In the genomic region with DNA sequence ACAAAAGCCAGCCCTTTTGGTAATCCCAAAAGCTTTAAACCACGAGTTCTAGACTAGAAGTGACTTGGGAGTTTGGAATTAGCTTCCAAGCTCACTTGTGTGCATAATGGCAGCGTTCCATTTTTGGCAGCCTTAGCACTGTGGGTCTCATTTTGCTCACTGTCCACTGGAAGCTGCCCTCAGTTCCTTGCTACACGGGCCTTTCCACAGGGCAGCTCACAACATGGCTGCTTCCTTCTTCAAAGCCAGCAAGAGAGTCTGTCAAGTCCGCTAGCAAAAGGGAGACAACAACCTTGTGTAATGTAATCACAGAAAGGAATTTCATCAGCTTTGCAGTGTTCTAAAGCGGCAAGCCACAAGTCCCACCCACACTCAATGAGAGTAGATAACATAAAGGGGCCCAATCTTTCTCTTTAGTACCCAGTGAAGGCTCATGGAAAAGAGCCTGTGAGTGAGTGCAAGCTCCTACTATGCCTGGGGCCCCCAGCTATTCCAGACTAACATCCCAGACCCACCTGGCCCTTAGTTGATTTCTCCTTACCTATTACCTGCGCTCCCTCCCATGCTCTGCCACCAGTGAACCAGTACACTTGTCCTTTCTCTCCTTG, we compare ENCODE assay signal across 1 cellular context.
TF ChIP-seq lines count a peak whose summit lies in the region.

No MANE protein-coding gene starts in this region.

TF ChIP-seq in GM12878, 131 proteins besides CTCF, POLR2A, EP300 and RAD21 (continued from another document):
- TF ChIP-seq, protein P1, sequence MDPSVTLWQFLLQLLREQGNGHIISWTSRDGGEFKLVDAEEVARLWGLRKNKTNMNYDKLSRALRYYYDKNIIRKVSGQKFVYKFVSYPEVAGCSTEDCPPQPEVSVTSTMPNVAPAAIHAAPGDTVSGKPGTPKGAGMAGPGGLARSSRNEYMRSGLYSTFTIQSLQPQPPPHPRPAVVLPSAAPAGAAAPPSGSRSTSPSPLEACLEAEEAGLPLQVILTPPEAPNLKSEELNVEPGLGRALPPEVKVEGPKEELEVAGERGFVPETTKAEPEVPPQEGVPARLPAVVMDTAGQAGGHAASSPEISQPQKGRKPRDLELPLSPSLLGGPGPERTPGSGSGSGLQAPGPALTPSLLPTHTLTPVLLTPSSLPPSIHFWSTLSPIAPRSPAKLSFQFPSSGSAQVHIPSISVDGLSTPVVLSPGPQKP (IDR thresholded peaks at IDR 0.05; ENCODE audit: low read depth, low read length), result no peak
- TF ChIP-seq, protein P2, sequence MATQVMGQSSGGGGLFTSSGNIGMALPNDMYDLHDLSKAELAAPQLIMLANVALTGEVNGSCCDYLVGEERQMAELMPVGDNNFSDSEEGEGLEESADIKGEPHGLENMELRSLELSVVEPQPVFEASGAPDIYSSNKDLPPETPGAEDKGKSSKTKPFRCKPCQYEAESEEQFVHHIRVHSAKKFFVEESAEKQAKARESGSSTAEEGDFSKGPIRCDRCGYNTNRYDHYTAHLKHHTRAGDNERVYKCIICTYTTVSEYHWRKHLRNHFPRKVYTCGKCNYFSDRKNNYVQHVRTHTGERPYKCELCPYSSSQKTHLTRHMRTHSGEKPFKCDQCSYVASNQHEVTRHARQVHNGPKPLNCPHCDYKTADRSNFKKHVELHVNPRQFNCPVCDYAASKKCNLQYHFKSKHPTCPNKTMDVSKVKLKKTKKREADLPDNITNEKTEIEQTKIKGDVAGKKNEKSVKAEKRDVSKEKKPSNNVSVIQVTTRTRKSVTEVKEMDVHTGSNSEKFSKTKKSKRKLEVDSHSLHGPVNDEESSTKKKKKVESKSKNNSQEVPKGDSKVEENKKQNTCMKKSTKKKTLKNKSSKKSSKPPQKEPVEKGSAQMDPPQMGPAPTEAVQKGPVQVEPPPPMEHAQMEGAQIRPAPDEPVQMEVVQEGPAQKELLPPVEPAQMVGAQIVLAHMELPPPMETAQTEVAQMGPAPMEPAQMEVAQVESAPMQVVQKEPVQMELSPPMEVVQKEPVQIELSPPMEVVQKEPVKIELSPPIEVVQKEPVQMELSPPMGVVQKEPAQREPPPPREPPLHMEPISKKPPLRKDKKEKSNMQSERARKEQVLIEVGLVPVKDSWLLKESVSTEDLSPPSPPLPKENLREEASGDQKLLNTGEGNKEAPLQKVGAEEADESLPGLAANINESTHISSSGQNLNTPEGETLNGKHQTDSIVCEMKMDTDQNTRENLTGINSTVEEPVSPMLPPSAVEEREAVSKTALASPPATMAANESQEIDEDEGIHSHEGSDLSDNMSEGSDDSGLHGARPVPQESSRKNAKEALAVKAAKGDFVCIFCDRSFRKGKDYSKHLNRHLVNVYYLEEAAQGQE (IDR thresholded peaks at IDR 0.05; ENCODE audit: low read depth, low read length), result no peak
- TF ChIP-seq HDAC2 (IDR thresholded peaks at IDR 0.05) (no peak), CREM (IDR thresholded peaks at IDR 0.05; ENCODE audit: low read depth) (no peak), RAD51 (IDR thresholded peaks at IDR 0.05) (no peak)
